ENCODE assay signal across 8 cellular contexts in the genomic region with DNA sequence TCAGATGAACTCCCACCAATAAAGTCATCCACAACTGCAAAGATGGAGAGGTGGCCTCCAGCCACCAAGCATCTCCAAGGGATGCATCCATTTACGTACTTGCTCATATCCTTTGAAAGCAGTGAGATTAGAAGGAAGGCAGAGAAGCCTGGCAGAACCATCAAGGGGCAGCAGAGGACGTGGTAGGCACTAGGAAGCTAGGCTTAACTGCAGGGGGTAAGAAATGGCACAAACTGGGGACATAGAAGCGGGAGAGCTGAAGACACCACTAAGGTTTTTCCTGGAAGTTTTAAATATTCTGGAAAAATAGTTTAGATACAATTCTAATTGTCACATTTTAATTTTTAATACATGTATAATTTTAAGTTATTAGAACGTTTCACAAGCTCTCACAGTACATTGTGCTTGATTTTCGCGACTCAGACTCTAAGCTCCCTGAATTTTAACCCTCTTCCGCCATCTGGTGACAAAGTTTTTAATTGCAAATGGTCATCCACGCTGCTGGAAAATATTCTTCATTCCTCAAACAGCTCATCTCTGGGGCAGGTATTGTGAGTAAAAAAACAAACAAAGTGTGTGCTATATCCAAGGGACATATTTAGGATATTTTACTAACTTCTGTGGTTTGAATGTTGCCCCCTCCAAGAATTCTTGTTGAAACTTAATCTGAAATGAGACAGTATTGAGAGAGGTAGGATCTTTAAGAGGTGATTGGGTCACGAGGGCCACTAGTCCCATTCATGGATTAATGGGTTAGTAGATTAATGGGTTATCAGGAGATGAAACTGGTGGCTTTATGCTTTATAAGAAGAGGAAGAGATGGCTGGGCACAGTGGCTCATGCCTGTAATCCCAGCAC. TPM values are rescaled to one million over a fixed set of nuclear protein-coding genes. Genes with fewer than 3 reads are reported as not detected.
DNase-seq lines count a peak whose midpoint lies in the region; ATAC-seq and TF ChIP-seq lines count a peak whose summit lies in the region.

No MANE protein-coding gene starts in this region.

- H3K27ac ChIP-seq in Peyer's patch: no peak overlapping the region
- H3K27ac ChIP-seq in heart left ventricle: no peak overlapping the region

- 26 to 31% (median 29%) methylated on average over 9 of the region's 9 CpGs for WGBS in heart left ventricle, 4 donors

- intact Hi-C loops in heart left ventricle (cut with DNase I): loop anchor here (2.0 to 10.0 kb wide), 11 partner anchors 99 to 409 kb away; a partner anchor contains a TSS

- TF ChIP-seq POLR2A in Peyer's patch (IDR thresholded peaks at IDR 0.05) (no peak), heart left ventricle (IDR thresholded peaks at IDR 0.05) (no peak)

- TF ChIP-seq CTCF in LNCAP (IDR thresholded peaks at IDR 0.05): peak; percentile 67
- peak in 5 of 6 experiments; percentile 64 to 78 (median 74) for TF ChIP-seq CTCF in Peyer's patch (IDR thresholded peaks at IDR 0.05)
- TF ChIP-seq CTCF in heart left ventricle (IDR thresholded peaks at IDR 0.05): peak; percentile 45 to 78 (median 65)

- H3K4me3 ChIP-seq in Peyer's patch (no peak overlapping the region), heart left ventricle (no peak overlapping the region)

- no peaks in the 10 kb centered on the region for H3K9me3 ChIP-seq in Peyer's patch
- H3K9me3 ChIP-seq in heart left ventricle: no peaks in the 10 kb centered on the region

- H3K36me3 ChIP-seq in Peyer's patch (peaks cover 0 to 3% (median 0%) of the 10 kb centered on the region in 3 donors), heart left ventricle (peaks cover 0 to 34% (median 8%) of the 10 kb centered on the region in 9 donors)

- ATAC-seq in heart left ventricle (peak in 3 of 4 donors; percentile 38 to 49 (median 42)), HG02571 (IDR thresholded peaks at IDR 0.05; ENCODE audit: unreplicated experiment) (no peak)

- H3K27me3 ChIP-seq in Peyer's patch (no peaks in the 10 kb centered on the region), heart left ventricle (no peaks in the 10 kb centered on the region)

- DNase-seq in GM04504 (ENCODE audit: low read depth) (peak; percentile 32), Peyer's patch (peak in 1 of 3 donors; percentile 72), heart left ventricle (no peak), retina (peak; percentile 81)
- peak; percentile 30 for DNase-seq in activated naive CD8-positive, alpha-beta T cell treated with anti-CD3 and anti-CD28 coated beads, Interleukin-2, amount 50 U/mL, for 16 hours (ENCODE audit: low read depth, low spot score)
- no peak for DNase-seq in NK-92 treated with Interleukin-12 subunit alpha and Interleukin-12 subunit beta, amount 100 ng/mL, for 24 hours (lab: John Stamatoyannopoulos, UW)

- H3K4me1 ChIP-seq in Peyer's patch: peaks cover 0 to 23% (median 2%) of the 10 kb centered on the region in 4 donors
- H3K4me1 ChIP-seq in heart left ventricle: peaks cover 0 to 45% (median 19%) of the 10 kb centered on the region in 12 donors

RNA-seq across cellular contexts. Expression of a gene that starts 1.6 kb away (rescaled TPM):
- total RNA-seq in Peyer's patch (10 to 100 TPM in 1 of 4 donors, 1 to 10 TPM in 3; 3.5 to 17.3 (median 7.3) TPM), heart left ventricle (10 to 100 TPM in 1 of 9 donors, 1 to 10 TPM in 8; 1.2 to 15.0 (median 2.9) TPM)
- polyA plus RNA-seq in heart left ventricle: 1 to 10 TPM in 1 of 2 donors, under 1 TPM in 1; 0.65 to 1.6 TPM

RNA-seq across cellular contexts. Expression of a gene that starts 24.4 kb away (rescaled TPM):
- total RNA-seq in Peyer's patch: 100 to 1,000 TPM; 295 to 667 (median 443) TPM
- total RNA-seq in heart left ventricle: 1,000 to 10,000 TPM; 1,078 to 3,149 (median 1,758) TPM
- 1,000 to 10,000 TPM in 1 of 2 donors, 100 to 1,000 TPM in 1; 926 to 1,050 TPM for polyA plus RNA-seq in heart left ventricle

RNA-seq across cellular contexts. Expression of a gene that starts 30.5 kb away (rescaled TPM):
- 10 to 100 TPM; 24.1 to 54.8 (median 37.3) TPM for total RNA-seq in Peyer's patch
- 10 to 100 TPM in 4 of 9 donors, 1 to 10 TPM in 5; 6.7 to 15.1 (median 9.5) TPM for total RNA-seq in heart left ventricle
- polyA plus RNA-seq in heart left ventricle: 10 to 100 TPM; 13.0 to 18.6 TPM

Comparison
In these comparisons a context has a peak if more than half of its experiments do, and no peak if none do; other contexts are left out.
1. DNase-seq: peak in GM04504 (single experiment), activated naive CD8-positive, alpha-beta T cell treated with anti-CD3 and anti-CD28 coated beads, Interleukin-2, amount 50 U/mL, for 16 hours (single experiment) and retina (single experiment); none in heart left ventricle (0 of 5) and NK-92 treated with Interleukin-12 subunit alpha and Interleukin-12 subunit beta, amount 100 ng/mL, for 24 hours (single experiment).
2. Peak in every context shown above with its lines, with median percentiles within 50 percentile points of each other: CTCF ChIP-seq.